ENCODE assay signal across 8 cellular contexts in genomic region chrX:136250191-136251041, GRCh38. TPM values are rescaled to one million over a fixed set of nuclear protein-coding genes. Genes with fewer than 3 reads are reported as not detected.
DNase-seq lines count a peak whose midpoint lies in the region; ATAC-seq, FAIRE-seq and TF ChIP-seq lines count a peak whose summit lies in the region.

No MANE protein-coding gene starts in this region.

- 6% methylated on average over 10 of the region's 53 CpGs for WGBS in A549 (ENCODE audit: missing lambda C conversion rate)

- no peak for TF ChIP-seq EP300 in A549 (IDR thresholded peaks at IDR 0.05)

- peaks cover 9% of the 10 kb centered on the region; the same call in 1 of the 3 replicates for H3K4me1 ChIP-seq in A549

- intact Hi-C loops in dendritic cell treated with granulocyte-macrophage colony-stimulating factor and Interleukin-4, amounts not matched to agents 40 ng/mL and 50 ng/mL, for 4 days (cut with micrococcal nuclease): no loop called here

- DNase-seq in A549 (ENCODE audit: low read depth in 1 of 2, low spot score in 1 of 2): peak; percentile 27 to 40
- DNase-seq in memory B cell (ENCODE audit: low spot score in 2 of 2): no peak
- peak; percentile 54 for DNase-seq in stimulated activated CD8-positive, alpha-beta memory T cell treated with anti-CD3 and anti-CD28 coated beads, Interleukin-4, amount 100 ng/mL, for 48 hours
- DNase-seq in SK-N-DZ (ENCODE audit: low spot score): no peak

- H3K4me1 Mint-ChIP-seq in dendritic cell treated with granulocyte-macrophage colony-stimulating factor and Interleukin-4, amounts not matched to agents 40 ng/mL and 50 ng/mL, for 4 days (ENCODE audit: low read depth): no peaks in the 10 kb centered on the region
- H3K4me1 Mint-ChIP-seq in memory B cell: peaks cover 5% of the 10 kb centered on the region

- H3K27ac ChIP-seq in A549: peak overlapping the region; percentile 91 to 95
- peak overlapping the region; percentile 28; the same call in 1 of the 2 replicates for H3K27ac ChIP-seq in VCaP

- H3K27me3 Mint-ChIP-seq in dendritic cell treated with granulocyte-macrophage colony-stimulating factor and Interleukin-4, amounts not matched to agents 40 ng/mL and 50 ng/mL, for 4 days: no peaks in the 10 kb centered on the region
- no peaks in the 10 kb centered on the region for H3K27me3 Mint-ChIP-seq in memory B cell

- TF ChIP-seq CTCF in A549 (IDR thresholded peaks at IDR 0.05) (no peak), VCaP (conservative IDR thresholded peaks at IDR 0.05) (no peak)

- no peaks in the 10 kb centered on the region for H3K9me3 Mint-ChIP-seq in dendritic cell treated with granulocyte-macrophage colony-stimulating factor and Interleukin-4, amounts not matched to agents 40 ng/mL and 50 ng/mL, for 4 days
- no peaks in the 10 kb centered on the region for H3K9me3 Mint-ChIP-seq in memory B cell

- H3K9me3 ChIP-seq in A549: no peaks in the 10 kb centered on the region

- H3K27ac Mint-ChIP-seq in dendritic cell treated with granulocyte-macrophage colony-stimulating factor and Interleukin-4, amounts not matched to agents 40 ng/mL and 50 ng/mL, for 4 days: no peak overlapping the region
- H3K27ac Mint-ChIP-seq in memory B cell: peak overlapping the region; percentile 31

- H3K4me3 Mint-ChIP-seq in dendritic cell treated with granulocyte-macrophage colony-stimulating factor and Interleukin-4, amounts not matched to agents 40 ng/mL and 50 ng/mL, for 4 days: peak overlapping the region; percentile 75
- H3K4me3 Mint-ChIP-seq in memory B cell: peak overlapping the region; percentile 79

- POLR2A ChIA-PET in A549 (lab: Yijun Ruan, JAX): no interaction called here

- FAIRE-seq in A549 (lab: Jason Lieb, UNC): peak; percentile 23

- no peaks in the 10 kb centered on the region for H3K36me3 Mint-ChIP-seq in dendritic cell treated with granulocyte-macrophage colony-stimulating factor and Interleukin-4, amounts not matched to agents 40 ng/mL and 50 ng/mL, for 4 days (ENCODE audit: low read depth)
- H3K36me3 Mint-ChIP-seq in memory B cell: peaks cover 2% of the 10 kb centered on the region

- TF ChIP-seq RAD21 in A549 (conservative IDR thresholded peaks at IDR 0.05 in 1 of 2, IDR thresholded peaks at IDR 0.05 in 1 of 2): no peak

- TF ChIP-seq POLR2A in A549 (IDR thresholded peaks at IDR 0.05; ENCODE audit: low read length): no peak

- H3K4me2 ChIP-seq in A549: peak overlapping the region; percentile 79

- CTCF ChIA-PET in A549 (lab: Yijun Ruan, JAX): no interaction called here

- peak overlapping the region; percentile 98 for H3K4me3 ChIP-seq in A549

- ATAC-seq in A549 (peak; percentile 70), GM18907 (IDR thresholded peaks at IDR 0.05; ENCODE audit: unreplicated experiment) (peak; percentile 40), HG03108 (IDR thresholded peaks at IDR 0.05; ENCODE audit: unreplicated experiment) (peak; percentile 32), memory B cell (ENCODE audit: low read depth) (peak; percentile 18)

TF ChIP-seq in A549, 52 proteins besides CTCF, POLR2A, EP300 and RAD21:
- TF ChIP-seq REST (IDR thresholded peaks at IDR 0.05) (no peak), HOXA7 (CRISPR knock-in tag; IDR thresholded peaks at IDR 0.05) (no peak), HMGXB4 (CRISPR knock-in tag; IDR thresholded peaks at IDR 0.05; ENCODE audit: borderline replicate concordance) (no peak), PBX3 (IDR thresholded peaks at IDR 0.05) (no peak), EHMT2 (IDR thresholded peaks at IDR 0.05; ENCODE audit: low read depth) (no peak), FOXS1 (CRISPR knock-in tag; IDR thresholded peaks at IDR 0.05) (no peak), TFCP2L1 (CRISPR knock-in tag; IDR thresholded peaks at IDR 0.05) (no peak), KDM5A (IDR thresholded peaks at IDR 0.05) (no peak), SMC3 (IDR thresholded peaks at IDR 0.05) (no peak), HEYL (CRISPR knock-in tag; IDR thresholded peaks at IDR 0.05) (no peak), CHD2 (IDR thresholded peaks at IDR 0.05; ENCODE audit: low read length, partially characterized antibody) (no peak), HOXB5 (CRISPR knock-in tag; IDR thresholded peaks at IDR 0.05) (no peak), PHF8 (IDR thresholded peaks at IDR 0.05; ENCODE audit: borderline replicate concordance, low read depth) (no peak), NR3C1 (IDR thresholded peaks at IDR 0.05) (no peak), KDM1A (IDR thresholded peaks at IDR 0.05; ENCODE audit: low read depth) (no peak), HDAC2 (IDR thresholded peaks at IDR 0.05) (no peak)
- TF ChIP-seq, protein P1, sequence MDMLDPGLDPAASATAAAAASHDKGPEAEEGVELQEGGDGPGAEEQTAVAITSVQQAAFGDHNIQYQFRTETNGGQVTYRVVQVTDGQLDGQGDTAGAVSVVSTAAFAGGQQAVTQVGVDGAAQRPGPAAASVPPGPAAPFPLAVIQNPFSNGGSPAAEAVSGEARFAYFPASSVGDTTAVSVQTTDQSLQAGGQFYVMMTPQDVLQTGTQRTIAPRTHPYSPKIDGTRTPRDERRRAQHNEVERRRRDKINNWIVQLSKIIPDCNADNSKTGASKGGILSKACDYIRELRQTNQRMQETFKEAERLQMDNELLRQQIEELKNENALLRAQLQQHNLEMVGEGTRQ (IDR thresholded peaks at IDR 0.05): no peak
TF ChIP-seq in A549: peak in this region for 0.

RNA-seq across cellular contexts. Expression of gene MAP7D3, which starts 0.8 kb away (rescaled TPM):
- polyA plus RNA-seq in A549 (2011; rRNA removed): 10.3 and 13.1 TPM in 2 replicates
- polyA plus RNA-seq in A549 (2012; cell fraction: cytosol; rRNA removed): 4.7 and 5.4 TPM in 2 replicates
- 4.7 and 5.4 TPM in 2 replicates for polyA plus RNA-seq in A549 (2012; cell fraction: nucleus; rRNA removed)
- 9.9 to 12.7 TPM (median 11.3 TPM) in 3 replicates for polyA plus RNA-seq in A549 (2017; fragmentation: RNase III; extraction: RNeasy Plus Mini Kit Qiagen cat#74134 plus additional on column Dnase treatment)
- polyA minus RNA-seq in A549 (2011; rRNA and poly(A)+ RNA removed): 8.7 and 9.0 TPM in 2 replicates
- polyA plus RNA-seq in SK-N-DZ (2014; cell fraction: cytosol; rRNA removed): 3.7 and 4.0 TPM in 2 replicates
- polyA plus RNA-seq in SK-N-DZ (2014; cell fraction: nucleus; rRNA removed): 5.5 and 6.5 TPM in 2 replicates

RNA-seq across cellular contexts. Expression of gene ADGRG4, which starts 50.3 kb away (rescaled TPM):
- not detected in 2 replicates for polyA plus RNA-seq in A549 (2011; rRNA removed)
- polyA plus RNA-seq in A549 (2012; cell fraction: cytosol; rRNA removed): not detected in 2 replicates
- polyA plus RNA-seq in A549 (2012; cell fraction: nucleus; rRNA removed): not detected in 2 replicates
- polyA plus RNA-seq in A549 (2017; fragmentation: RNase III; extraction: RNeasy Plus Mini Kit Qiagen cat#74134 plus additional on column Dnase treatment): not detected in 3 replicates
- polyA minus RNA-seq in A549 (2011; rRNA and poly(A)+ RNA removed): 0.05 TPM in 1 of 2 replicates, not detected in the other
- polyA plus RNA-seq in SK-N-DZ (2014; cell fraction: cytosol; rRNA removed): not detected in 2 replicates
- polyA plus RNA-seq in SK-N-DZ (2014; cell fraction: nucleus; rRNA removed): not detected in 2 replicates

Comparison
In these comparisons a context has a peak if more than half of its experiments do, and no peak if none do; other contexts are left out.
1. ATAC-seq: peak in every context shown above with its lines; median percentile 70 in A549; 40 in GM18907; 32 in HG03108; 18 in memory B cell.
2. DNase-seq: peak in A549 (2 of 2) and stimulated activated CD8-positive, alpha-beta memory T cell treated with anti-CD3 and anti-CD28 coated beads, Interleukin-4, amount 100 ng/mL, for 48 hours (single experiment); none in memory B cell (0 of 2) and SK-N-DZ (single experiment).